ENCODE assay signal across 10 cellular contexts in the genomic region with DNA sequence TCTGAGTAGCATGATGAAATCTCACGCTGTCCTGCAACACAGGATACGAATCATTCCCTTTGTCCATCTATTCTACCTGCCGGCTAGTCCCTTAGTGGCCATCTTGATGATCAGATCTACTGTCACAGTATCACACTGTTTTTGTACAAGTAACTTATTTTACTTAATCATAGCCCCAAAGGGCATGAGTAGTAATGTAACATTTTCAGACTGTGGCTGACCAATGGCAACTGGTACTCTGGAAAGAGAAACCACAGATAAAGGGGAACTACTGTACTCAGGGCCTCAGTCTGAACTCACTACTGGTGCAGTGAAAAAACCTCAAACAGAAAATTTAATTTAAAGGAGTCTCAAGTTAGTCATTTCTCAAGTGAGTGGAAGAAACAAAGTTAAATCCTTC.
DNase-seq lines count a peak whose midpoint lies in the region; ATAC-seq, FAIRE-seq and TF ChIP-seq lines count a peak whose summit lies in the region.
"Had no signal": no experiment of that assay in that cellular context is flagged by ENCODE, and none has a peak within 500 bp of the region (broad histone marks: within the 10 kb centered on the region; RNA-seq: fewer than 3 reads in every experiment).

No MANE protein-coding gene starts in this region.

- no peak overlapping the region for H2AFZ ChIP-seq in PC-9

- no peaks in the 10 kb centered on the region for H3K79me2 ChIP-seq in PC-9 (ENCODE audit: low read depth)

- H3K9me3 Mint-ChIP-seq in stimulated activated naive CD8-positive, alpha-beta T cell treated with anti-CD3 and anti-CD28 coated beads, Interleukin-15, amount 100 ng/mL, for 72 hours, result no peaks in the 10 kb centered on the region

- no peaks in the 10 kb centered on the region for H3F3A ChIP-seq in PC-9 (ENCODE audit: insufficient read depth, low read depth)

- CTCF ChIA-PET in PC-9 (lab: Charles Lee), result no interaction called here

- H3K4me3 ChIP-seq in NB4 (ENCODE audit: low read depth, low read length) (no peak overlapping the region), pancreas (no peak overlapping the region), PC-9 (no peak overlapping the region)

- FAIRE-seq in pancreas (lab: Jason Lieb, UNC), result no peak

- TF ChIP-seq POLR2A in NB4 (IDR thresholded peaks at IDR 0.05; ENCODE audit: extremely low read depth, insufficient read length), result no peak

- no peak overlapping the region for H3K4me3 Mint-ChIP-seq in stimulated activated naive CD8-positive, alpha-beta T cell treated with anti-CD3 and anti-CD28 coated beads, Interleukin-15, amount 100 ng/mL, for 72 hours
- H3K4me3 Mint-ChIP-seq: T-helper 17 cell had no signal

- DNase-seq in stimulated activated naive CD8-positive, alpha-beta T cell treated with anti-CD3 and anti-CD28 coated beads, Interleukin-15, amount 100 ng/mL, for 72 hours, result no peak
- no peak for DNase-seq in stimulated activated naive CD8-positive, alpha-beta T cell treated with anti-CD3 and anti-CD28 coated beads, Interleukin-15, Interleukin-2, amounts not matched to agents 100 U/mL and 50 U/mL, for 24 hours
- DNase-seq in NB4 (ENCODE audit: low read depth), result peak; percentile 72
- no peak for DNase-seq in pancreas
- DNase-seq in NCI-H510A treated with DMSO at 0.1 percent for 48 hours (lab: John Stamatoyannopoulos, UW), result no peak
- no peak for DNase-seq in PC-9
- DNase-seq in cerebellum (ENCODE audit: low spot score), result no peak
- DNase-seq: NCI-H1105, T-helper 17 cell had no signal

- intact Hi-C loops in pancreas (cut with DNase I) (no loop called here), PC-9 (cut with micrococcal nuclease; ENCODE audit: unreplicated experiment) (no loop called here)

- POLR2A ChIA-PET in PC-9 (lab: Charles Lee; ENCODE audit: unreplicated experiment), result no interaction called here

- H3K9me2 ChIP-seq in PC-9 (ENCODE audit: insufficient read depth), result no peaks in the 10 kb centered on the region

- H3K27me3 ChIP-seq in pancreas, result no peaks in the 10 kb centered on the region
- no peaks in the 10 kb centered on the region for H3K27me3 ChIP-seq in PC-9 (ENCODE audit: insufficient read depth, low read depth)

- H3K27ac ChIP-seq in pancreas, result no peak overlapping the region
- no peak overlapping the region for H3K27ac ChIP-seq in PC-9

- H3K9me3 ChIP-seq in pancreas (no peaks in the 10 kb centered on the region), PC-9 (ENCODE audit: insufficient read depth, low read depth) (no peaks in the 10 kb centered on the region)

- TF ChIP-seq CTCF in NB4 (IDR thresholded peaks at IDR 0.05; ENCODE audit: low read depth, low read length) (no peak), pancreas (IDR thresholded peaks at IDR 0.05) (no peak), PC-9 (conservative IDR thresholded peaks at IDR 0.05) (no peak)

- no peak overlapping the region for H3K4me2 ChIP-seq in PC-9

- H3K27ac Mint-ChIP-seq in stimulated activated naive CD8-positive, alpha-beta T cell treated with anti-CD3 and anti-CD28 coated beads, Interleukin-15, amount 100 ng/mL, for 72 hours, result peak overlapping the region; percentile 14 to 41
- H3K27ac Mint-ChIP-seq: T-helper 17 cell had no signal

- BruUV-seq in PC-9 (replicated peaks; lab: Mats Ljungman, UMichigan), result no TSS peak

- H3K27me3 Mint-ChIP-seq in stimulated activated naive CD8-positive, alpha-beta T cell treated with anti-CD3 and anti-CD28 coated beads, Interleukin-15, amount 100 ng/mL, for 72 hours, result peaks cover 13% of the 10 kb centered on the region

- no peaks in the 10 kb centered on the region for H3K4me1 Mint-ChIP-seq in stimulated activated naive CD8-positive, alpha-beta T cell treated with anti-CD3 and anti-CD28 coated beads, Interleukin-15, amount 100 ng/mL, for 72 hours
- H3K4me1 Mint-ChIP-seq: T-helper 17 cell had no signal

- H3K4me1 ChIP-seq in pancreas (no peaks in the 10 kb centered on the region), PC-9 (replicated peaks; ENCODE audit: insufficient read depth) (no peaks in the 10 kb centered on the region)

- H3K36me3 ChIP-seq in pancreas (no peaks in the 10 kb centered on the region), PC-9 (ENCODE audit: low read depth) (no peaks in the 10 kb centered on the region)

- no peaks in the 10 kb centered on the region for H4K20me1 ChIP-seq in PC-9 (ENCODE audit: insufficient read depth)

- 67 to 81% methylated on average over 3 of the region's 3 CpGs for WGBS in pancreas, 2 donors

- ATAC-seq in stimulated activated naive CD8-positive, alpha-beta T cell treated with anti-CD3 and anti-CD28 coated beads, Interleukin-15, amount 100 ng/mL, for 72 hours, result peak; percentile 50
- ATAC-seq in stimulated activated naive CD8-positive, alpha-beta T cell treated with anti-CD3 and anti-CD28 coated beads, Interleukin-15, Interleukin-2, amounts not matched to agents 100 U/mL and 50 U/mL, for 24 hours, result no peak
- ATAC-seq in HG02884 (IDR thresholded peaks at IDR 0.05; ENCODE audit: unreplicated experiment), result peak; percentile 100
- ATAC-seq in pancreas, result no peak
- ATAC-seq: T-helper 17 cell had no signal

Comparison
In these comparisons a context has a peak if more than half of its experiments do, and no peak if none do; other contexts are left out.
1. ATAC-seq: peak in stimulated activated naive CD8-positive, alpha-beta T cell treated with anti-CD3 and anti-CD28 coated beads, Interleukin-15, amount 100 ng/mL, for 72 hours (single experiment) and HG02884 (single experiment); none in stimulated activated naive CD8-positive, alpha-beta T cell treated with anti-CD3 and anti-CD28 coated beads, Interleukin-15, Interleukin-2, amounts not matched to agents 100 U/mL and 50 U/mL, for 24 hours (single experiment) and pancreas (0 of 4).